Comparison of ENCODE assay signal across 8 cellular contexts in genomic region chr9:87497080-87497603, GRCh38. TPM values are rescaled to one million over a fixed set of nuclear protein-coding genes. Genes with fewer than 3 reads are reported as not detected.
DNase-seq lines count a peak whose midpoint lies in the region; ATAC-seq and TF ChIP-seq lines count a peak whose summit lies in the region.

No MANE protein-coding gene starts in this region.

- H3K4me3 Mint-ChIP-seq in T-cell (peak overlapping the region in 2 of 3 donors; percentile 13 to 63), progenitor cell of endocrine pancreas (ENCODE audit: low read depth) (peak overlapping the region; percentile 93)

- H3K27me3 Mint-ChIP-seq in T-cell (peaks cover 43 to 45% of the 10 kb centered on the region in 2 donors), progenitor cell of endocrine pancreas (peaks cover 17% of the 10 kb centered on the region)

- TF ChIP-seq CTCF in GM12875 (IDR thresholded peaks at IDR 0.05; ENCODE audit: borderline replicate concordance, insufficient read depth, low read depth, low read length) (no peak), fibroblast of the aortic adventitia (IDR thresholded peaks at IDR 0.05; ENCODE audit: insufficient read depth, low read length) (no peak), progenitor cell of endocrine pancreas (IDR thresholded peaks at IDR 0.05; ENCODE audit: unreplicated experiment) (no peak)

- POLR2A ChIA-PET in T-cell (lab: Charles Lee) = no interaction called here

- H3K36me3 Mint-ChIP-seq in T-cell (no peaks in the 10 kb centered on the region), progenitor cell of endocrine pancreas (ENCODE audit: insufficient read depth) (peaks cover 10% of the 10 kb centered on the region)

- H3K27ac Mint-ChIP-seq in T-cell = no peak overlapping the region
- H3K27ac Mint-ChIP-seq in progenitor cell of endocrine pancreas = peak overlapping the region; percentile 94

- ATAC-seq in T-cell (replicated peaks in 1 of 4) (no peak), GM18870 (IDR thresholded peaks at IDR 0.05; ENCODE audit: unreplicated experiment) (no peak)

- CTCF ChIA-PET in T-cell (lab: Charles Lee) = no interaction called here

- peaks cover 7 to 8% (median 8%) of the 10 kb centered on the region in 3 donors for H3K4me1 Mint-ChIP-seq in T-cell
- H3K4me1 Mint-ChIP-seq in progenitor cell of endocrine pancreas (ENCODE audit: low read depth) = peaks cover 32% of the 10 kb centered on the region

- H3K9me3 Mint-ChIP-seq in T-cell (no peaks in the 10 kb centered on the region), progenitor cell of endocrine pancreas (ENCODE audit: low read depth) (no peaks in the 10 kb centered on the region)

- H3K4me3 ChIP-seq in GM12875 (ENCODE audit: low read depth, low read length) = peak overlapping the region; percentile 96
- peak overlapping the region; percentile 74 for H3K4me3 ChIP-seq in fibroblast of the aortic adventitia (ENCODE audit: low read depth, low read length)

- DNase-seq in T-cell (no peak), fibroblast of the aortic adventitia (ENCODE audit: low read depth) (no peak), progenitor cell of endocrine pancreas (ENCODE audit: low spot score, unreplicated experiment) (no peak), NCI-H146 treated with DMSO at 0.1 percent for 48 hours (lab: John Stamatoyannopoulos, UW; ENCODE audit: unreplicated experiment) (no peak), ureter (ENCODE audit: low spot score) (no peak), superior temporal gyrus (ENCODE audit: extremely low spot score) (no peak)

RNA-seq across cellular contexts. Expression of gene DAPK1, which starts 0.5 kb away (rescaled TPM):
- total RNA-seq in T-cell (1 to 10 TPM; 1.7 to 4.2 (median 2.8) TPM), fibroblast of the aortic adventitia (ENCODE audit: low replicate concordance) (30.9 and 119 TPM in 2 replicates), progenitor cell of endocrine pancreas (202 and 228 TPM in 2 replicates), ureter (100 TPM)
